Comparison of ENCODE assay signal across 8 cellular contexts in genomic region chr17:28728364-28729200, GRCh38. TPM values are rescaled to one million over a fixed set of nuclear protein-coding genes. Genes with fewer than 3 reads are reported as not detected.
DNase-seq lines count a peak whose midpoint lies in the region; ATAC-seq and TF ChIP-seq lines count a peak whose summit lies in the region.

NEK8 (plus strand) TSS chr17:28728788; CDS start chr17:28728814, 26 bp downstream.

- TF ChIP-seq CTCF in GM23338 (conservative IDR thresholded peaks at IDR 0.05; ENCODE audit: low read depth in 2 of 2) = no peak
- TF ChIP-seq CTCF in Loucy (conservative IDR thresholded peaks at IDR 0.05; ENCODE audit: low read length) = no peak
- TF ChIP-seq CTCF in RWPE2 (IDR thresholded peaks at IDR 0.05; ENCODE audit: poor library complexity, severe bottlenecking) = no peak
- no peak for TF ChIP-seq CTCF in fibroblast of pulmonary artery (IDR thresholded peaks at IDR 0.05; ENCODE audit: low read length, missing control alignments)
- TF ChIP-seq CTCF in nephron (IDR thresholded peaks at IDR 0.05; ENCODE audit: unreplicated experiment in 3 of 3) = no peak

- H3K9me3 Mint-ChIP-seq in GM23338 (peaks cover 3% of the 10 kb centered on the region; the same call in 2 of the 3 replicates), nephron (no peaks in the 10 kb centered on the region)

- peak within 1 kb of the TSS; percentile 90 for H3K4me2 ChIP-seq in GM23338
- peak within 1 kb of the TSS; percentile 100 for H3K4me2 ChIP-seq in Loucy (ENCODE audit: low read depth, low read length, poor library complexity, severe bottlenecking)

- H3K27ac Mint-ChIP-seq in GM23338 (peak within 1 kb of the TSS; percentile 99), nephron (peak within 1 kb of the TSS; percentile 71 to 97 (median 91))

- H3K27me3 ChIP-seq in GM23338 (ENCODE audit: insufficient read depth) (no peaks in the 10 kb centered on the region), Loucy (ENCODE audit: insufficient read depth, low read length, poor library complexity, severe bottlenecking) (no peaks in the 10 kb centered on the region), RWPE2 (ENCODE audit: insufficient read depth, poor library complexity, severe bottlenecking) (no peaks in the 10 kb centered on the region)

- H2AFZ ChIP-seq in GM23338 = peak within 1 kb of the TSS; percentile 33; the same call in 1 of the 2 replicates
- peak within 1 kb of the TSS; percentile 94 for H2AFZ ChIP-seq in Loucy (ENCODE audit: low read length)

- H3K36me3 ChIP-seq in GM23338 (ENCODE audit: insufficient read depth) (peaks cover 9% of the 10 kb centered on the region; the same call in 1 of the 2 replicates), Loucy (ENCODE audit: insufficient read depth, low read length) (peaks cover 18% of the 10 kb centered on the region; the same call in 1 of the 2 replicates), RWPE2 (ENCODE audit: low read depth) (peaks cover 16% of the 10 kb centered on the region)

- H3K36me3 Mint-ChIP-seq in GM23338 (ENCODE audit: low read depth) (peaks cover 19% of the 10 kb centered on the region), nephron (ENCODE audit: low read depth) (peaks cover 17% of the 10 kb centered on the region)

- H4K20me1 ChIP-seq in GM23338 (replicated peaks; ENCODE audit: insufficient read depth) (peaks cover 5% of the 10 kb centered on the region; the same call in 1 of the 2 replicates), Loucy (ENCODE audit: insufficient read depth, low read length, poor library complexity, severe bottlenecking) (peaks cover 12% of the 10 kb centered on the region)

- H3K4me3 Mint-ChIP-seq in GM23338 = peak within 1 kb of the TSS; percentile 94
- H3K4me3 Mint-ChIP-seq in nephron = peak within 1 kb of the TSS; percentile 96 to 99 (median 98)

- peaks cover 23% of the 10 kb centered on the region for H3K4me1 Mint-ChIP-seq in GM23338
- peaks cover 23% of the 10 kb centered on the region for H3K4me1 Mint-ChIP-seq in nephron

- peak within 1 kb of the TSS; percentile 99 for H3K27ac ChIP-seq in GM23338 (ENCODE audit: low read depth)
- peak within 1 kb of the TSS; percentile 92 for H3K27ac ChIP-seq in RWPE2 (ENCODE audit: poor library complexity, severe bottlenecking)

- H3F3A ChIP-seq in GM23338 (replicated peaks; ENCODE audit: low read depth) = peaks cover 35% of the 10 kb centered on the region
- H3F3A ChIP-seq in Loucy (ENCODE audit: low read depth) = peaks cover 18% of the 10 kb centered on the region

- H3K9me3 ChIP-seq in Loucy (ENCODE audit: insufficient read depth, low read depth, low read length) = no peaks in the 10 kb centered on the region
- H3K9me3 ChIP-seq in RWPE2 (ENCODE audit: severe bottlenecking) = no peaks in the 10 kb centered on the region

- H3K4me3 ChIP-seq in GM23338 (peak within 1 kb of the TSS; percentile 98), Loucy (ENCODE audit: low read length, poor library complexity, severe bottlenecking) (peak within 1 kb of the TSS; percentile 91), RWPE2 (ENCODE audit: severe bottlenecking) (peak within 1 kb of the TSS; percentile 47), fibroblast of pulmonary artery (replicated peaks; ENCODE audit: low read depth, low read length) (peak within 1 kb of the TSS; percentile 91)

- ATAC-seq in GM23338 = peak; percentile 2; the same call in 2 of the 3 replicates
- ATAC-seq in RWPE2 (ENCODE audit: low read depth) = peak; percentile 10

- H3K27me3 Mint-ChIP-seq in GM23338 (ENCODE audit: insufficient read depth, low read depth, poor library complexity) (peaks cover 33% of the 10 kb centered on the region), nephron (ENCODE audit: low read depth) (no peaks in the 10 kb centered on the region)

- H3K9me2 ChIP-seq in GM23338 (ENCODE audit: insufficient read depth) (no peaks in the 10 kb centered on the region), Loucy (replicated peaks; ENCODE audit: low read depth, low read length) (no peaks in the 10 kb centered on the region)

- peak; percentile 94 for DNase-seq in Daoy (ENCODE audit: low read depth)
- peak; percentile 98 for DNase-seq in GM23338 (ENCODE audit: low spot score)
- peak; percentile 93 for DNase-seq in RWPE2 (ENCODE audit: low spot score)
- peak; percentile 95 for DNase-seq in activated T-helper 9 cell treated with anti-CD3 and anti-CD28 coated beads, Interleukin-2, amount 50 U/mL, for 16 hours (ENCODE audit: low read depth)
- peak; percentile 94 for DNase-seq in fibroblast of pulmonary artery (ENCODE audit: low read depth)
- peak; percentile 95 to 100 (median 98) for DNase-seq in stimulated activated naive CD4-positive, alpha-beta T cell (lab: John Stamatoyannopoulos, UW)

- H3K9ac ChIP-seq in Loucy (ENCODE audit: low read depth, low read length, poor library complexity, severe bottlenecking) = peak within 1 kb of the TSS; percentile 75

- H3K79me2 ChIP-seq in GM23338 (replicated peaks; ENCODE audit: insufficient read depth) (peaks cover 2% of the 10 kb centered on the region; the same call in 1 of the 2 replicates), Loucy (ENCODE audit: insufficient read depth, low read length) (peaks cover under 1% of the 10 kb centered on the region; the same call in 1 of the 2 replicates)

- H3K4me1 ChIP-seq in GM23338 (ENCODE audit: insufficient read depth) (peaks cover 12% of the 10 kb centered on the region; the same call in 1 of the 2 replicates), Loucy (ENCODE audit: insufficient read depth, low read length, poor library complexity, severe bottlenecking) (peaks cover 11% of the 10 kb centered on the region), RWPE2 (ENCODE audit: insufficient read depth, poor library complexity, severe bottlenecking) (peaks cover 16% of the 10 kb centered on the region)

TF ChIP-seq in GM23338, 12 proteins besides CTCF, POLR2A, EP300 and RAD21:
- TF ChIP-seq REST (IDR thresholded peaks at IDR 0.05; ENCODE audit: unreplicated experiment) (no peak), POLR2AphosphoS5 (IDR thresholded peaks at IDR 0.05; ENCODE audit: low read depth) (peak; percentile 60)

RNA-seq across cellular contexts. Expression of gene NEK8, which starts in this region (rescaled TPM):
- 2.9 and 10.2 TPM in 2 replicates for total RNA-seq in Daoy (2014; rRNA removed; shearing (Covaris generic))
- 13.2 and 14.9 TPM in 2 replicates for total RNA-seq in GM23338 (2014; rRNA removed; shearing (Covaris generic))
- 8.9 and 10.0 TPM in 2 replicates for polyA plus RNA-seq in GM23338 (2016; fragmentation: Nextera tagmentation; extraction: Ambion mirVana)

Comparison
In these comparisons a context has a peak if more than half of its experiments do, and no peak if none do; other contexts are left out.
1. Peak in every context shown above with its lines: DNase-seq, ATAC-seq, H3K4me3 ChIP-seq and H3K27ac ChIP-seq.
2. H3K4me3 ChIP-seq: peak in every context shown above with its lines; median percentile 98 in GM23338; 91 in Loucy; 91 in fibroblast of pulmonary artery; 47 in RWPE2.